ENCODE assay signal across 7 cellular contexts in the genomic region with DNA sequence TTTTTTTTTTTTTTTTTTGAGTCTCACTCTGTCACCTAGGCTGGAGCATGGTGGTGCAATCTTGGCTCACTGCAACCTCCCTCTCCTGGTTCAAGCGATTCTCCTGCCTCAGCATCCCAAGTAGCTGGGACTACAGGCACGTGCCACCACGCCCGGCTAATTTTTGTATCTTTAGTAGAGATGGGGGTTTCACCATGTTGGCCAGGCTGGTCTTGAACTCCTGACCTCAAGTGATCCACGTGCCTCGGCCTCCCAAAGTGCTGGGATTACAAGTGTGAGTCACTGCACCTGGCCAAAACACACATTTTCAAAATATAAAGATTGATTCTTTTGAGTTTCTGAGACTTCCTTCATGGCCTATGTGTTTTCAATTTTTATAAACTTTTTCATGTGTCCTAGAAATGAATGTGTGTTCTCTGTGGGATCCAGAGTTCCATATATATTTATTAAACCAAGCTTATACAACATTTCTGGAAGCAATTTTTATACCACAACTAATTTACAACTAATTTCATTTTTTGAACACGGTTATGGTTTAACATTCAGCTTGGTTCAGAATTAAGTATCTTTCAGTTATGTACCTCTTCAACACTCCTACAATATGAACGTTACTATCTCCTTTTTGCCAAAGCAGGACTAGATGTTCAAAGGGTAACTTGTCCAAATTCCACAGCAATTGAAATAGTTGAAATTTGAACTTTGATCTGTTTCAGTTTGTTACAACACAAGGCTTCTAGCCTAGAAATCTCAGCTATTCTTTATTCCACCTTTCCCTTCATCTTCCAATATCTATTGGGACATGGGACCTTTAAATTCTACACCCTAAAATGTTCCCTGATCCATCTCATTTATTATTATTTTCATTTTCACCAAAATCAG. TPM values are rescaled to one million over a fixed set of nuclear protein-coding genes. Genes with fewer than 3 reads are reported as not detected.
DNase-seq lines count a peak whose midpoint lies in the region; ATAC-seq and TF ChIP-seq lines count a peak whose summit lies in the region.

No MANE protein-coding gene starts in this region.

- peak overlapping the region; percentile 96; the same call in 1 of the 2 replicates for H3K27ac ChIP-seq in GM23248
- no peak overlapping the region for H3K27ac ChIP-seq in OCI-LY7 (ENCODE audit: low read depth, low read length, poor library complexity, severe bottlenecking)
- H3K27ac ChIP-seq in rectal smooth muscle tissue (ENCODE audit: low read depth, low read length): no peak overlapping the region

- H3K4me3 ChIP-seq in GM23248 (peak overlapping the region; percentile 94), OCI-LY7 (ENCODE audit: low read depth, low read length, poor library complexity, severe bottlenecking) (peak overlapping the region; percentile 78), epithelial cell of proximal tubule (ENCODE audit: low read depth, low read length) (peak overlapping the region; percentile 89), rectal smooth muscle tissue (ENCODE audit: low read length) (peak overlapping the region; percentile 94)

- WGBS in GM23248 (ENCODE audit: low coverage in 1 of 2, low lambda C conversion rate in 2 of 2, missing lambda C conversion rate in 2 of 2), 2 experiments: 57 to 62% methylated on average over 8 of the region's 8 CpGs

- H3K36me3 ChIP-seq in GM23248 (ENCODE audit: low read depth): no peaks in the 10 kb centered on the region
- H3K36me3 ChIP-seq in OCI-LY7 (ENCODE audit: insufficient read depth, low read length): no peaks in the 10 kb centered on the region
- H3K36me3 ChIP-seq in rectal smooth muscle tissue (ENCODE audit: control insufficient read depth, insufficient read depth, low read length): no peaks in the 10 kb centered on the region

- no peak for TF ChIP-seq CTCF in OCI-LY7 (conservative IDR thresholded peaks at IDR 0.05; ENCODE audit: low read length)
- TF ChIP-seq CTCF in epithelial cell of proximal tubule (conservative IDR thresholded peaks at IDR 0.05; ENCODE audit: low read depth, low read length): no peak

- DNase-seq in GM23248: no peak
- no peak for DNase-seq in OCI-LY7 (ENCODE audit: low spot score)
- no peak for DNase-seq in epithelial cell of proximal tubule (ENCODE audit: low read depth)
- DNase-seq in stimulated activated CD4-positive, alpha-beta T cell treated with anti-CD3 and anti-CD28 coated beads, Interleukin-15, amount 100 ng/mL, for 24 hours: no peak

- no peaks in the 10 kb centered on the region for H3K27me3 ChIP-seq in GM23248 (replicated peaks; ENCODE audit: insufficient read depth)
- no peaks in the 10 kb centered on the region for H3K27me3 ChIP-seq in rectal smooth muscle tissue (ENCODE audit: control insufficient read depth, insufficient read depth, low read length)

- H3K4me1 ChIP-seq in GM23248 (ENCODE audit: insufficient read depth): peaks cover 37% of the 10 kb centered on the region
- peaks cover 24% of the 10 kb centered on the region for H3K4me1 ChIP-seq in OCI-LY7 (ENCODE audit: insufficient read depth, low read length, poor library complexity, severe bottlenecking)
- H3K4me1 ChIP-seq in rectal smooth muscle tissue (ENCODE audit: control insufficient read depth, insufficient read depth, low read length): peaks cover 5% of the 10 kb centered on the region

- H3K9ac ChIP-seq in GM23248 (peak overlapping the region; percentile 94), rectal smooth muscle tissue (ENCODE audit: low read length) (no peak overlapping the region)

- intact Hi-C loops in OCI-LY7 (cut with micrococcal nuclease; ENCODE audit: unreplicated experiment): no loop called here

- H2AFZ ChIP-seq in GM23248 (peak overlapping the region; percentile 97), OCI-LY7 (ENCODE audit: low read length) (no peak overlapping the region)

- CTCF ChIA-PET in OCI-LY7 (lab: Charles Lee; ENCODE audit: unreplicated experiment): no interaction called here

- H3K79me2 ChIP-seq in GM23248 (ENCODE audit: insufficient read depth): peaks cover 70% of the 10 kb centered on the region
- peaks cover 51% of the 10 kb centered on the region for H3K79me2 ChIP-seq in OCI-LY7 (ENCODE audit: insufficient read depth, low read depth, low read length)

- peak overlapping the region; percentile 88 for H3K4me2 ChIP-seq in GM23248 (ENCODE audit: unreplicated experiment)
- H3K4me2 ChIP-seq in OCI-LY7 (ENCODE audit: low read length): peak overlapping the region; percentile 91

- peaks cover 28% of the 10 kb centered on the region for H3F3A ChIP-seq in GM23248 (ENCODE audit: insufficient read depth)

- H3K9me2 ChIP-seq in GM23248 (ENCODE audit: insufficient read depth): no peaks in the 10 kb centered on the region
- H3K9me2 ChIP-seq in OCI-LY7 (ENCODE audit: insufficient read depth, low read length): no peaks in the 10 kb centered on the region

- BruUV-seq in OCI-LY7 (replicated peaks; lab: Mats Ljungman, UMichigan): no TSS peak

- no peak for ATAC-seq in HG02571 (IDR thresholded peaks at IDR 0.05; ENCODE audit: unreplicated experiment)
- ATAC-seq in GM21360 (IDR thresholded peaks at IDR 0.05; ENCODE audit: unreplicated experiment): no peak

- peaks cover 4% of the 10 kb centered on the region; the same call in 1 of the 2 replicates for H4K20me1 ChIP-seq in GM23248 (ENCODE audit: insufficient read depth)
- H4K20me1 ChIP-seq in OCI-LY7 (ENCODE audit: insufficient read depth, low read length): peaks cover 11% of the 10 kb centered on the region; the same call in 1 of the 2 replicates

- POLR2A ChIA-PET in OCI-LY7 (lab: Charles Lee): interaction anchor here (0.6 to 1.7 kb wide), 7 partner anchors 16 to 1211 kb away, joined by 3 to 6 read pairs (median 3); a partner anchor contains a TSS

- H3K9me3 ChIP-seq in GM23248 (ENCODE audit: low read depth) (no peaks in the 10 kb centered on the region), OCI-LY7 (ENCODE audit: low read length) (no peaks in the 10 kb centered on the region)

- in situ Hi-C loops in GM23248 (cut with MboI): no loop called here

RNA-seq across cellular contexts. Expression of a gene that starts 1.5 kb away (rescaled TPM):
- 17.3 and 17.5 TPM in 2 replicates for total RNA-seq in GM23248 (2014; rRNA removed; shearing (Covaris generic))
- polyA plus RNA-seq in GM23248 (2016; fragmentation: Nextera tagmentation; extraction: Ambion mirVana): 15.6 and 19.3 TPM in 2 replicates
- total RNA-seq in OCI-LY7 (2014; rRNA removed; shearing (Covaris generic)): 18.5 and 25.7 TPM in 2 replicates
- total RNA-seq in OCI-LY7 (2022) (21.7 and 23.5 TPM in 2 replicates), epithelial cell of proximal tubule (8.3 and 18.6 TPM in 2 replicates)

RNA-seq across cellular contexts. Expression of a gene that starts 2.0 kb away (rescaled TPM):
- 46.3 and 61.2 TPM in 2 replicates for total RNA-seq in GM23248 (2014; rRNA removed; shearing (Covaris generic))
- 48.1 and 58.3 TPM in 2 replicates for polyA plus RNA-seq in GM23248 (2016; fragmentation: Nextera tagmentation; extraction: Ambion mirVana)
- total RNA-seq in OCI-LY7 (2014; rRNA removed; shearing (Covaris generic)): 47.5 and 60.8 TPM in 2 replicates
- 44.6 and 45.2 TPM in 2 replicates for total RNA-seq in OCI-LY7 (2022)
- 19.9 and 27.3 TPM in 2 replicates for total RNA-seq in epithelial cell of proximal tubule
